ENCODE assay signal across 8 cellular contexts in genomic region chr9:112711050-112711689, GRCh38. TPM values are rescaled to one million over a fixed set of nuclear protein-coding genes. Genes with fewer than 3 reads are reported as not detected.
DNase-seq lines count a peak whose midpoint lies in the region; ATAC-seq, FAIRE-seq and TF ChIP-seq lines count a peak whose summit lies in the region.

No MANE protein-coding gene starts in this region.

- H3K9me3 Mint-ChIP-seq in CD8-positive, alpha-beta T cell: no peaks in the 10 kb centered on the region

- peaks cover 20% of the 10 kb centered on the region for H3K4me1 ChIP-seq in Loucy (ENCODE audit: insufficient read depth, low read length, poor library complexity, severe bottlenecking)
- no peaks in the 10 kb centered on the region for H3K4me1 ChIP-seq in effector memory CD4-positive, alpha-beta T cell (ENCODE audit: control insufficient read depth, insufficient read depth, low read length, poor library complexity, severe bottlenecking)
- peaks cover 5% of the 10 kb centered on the region for H3K4me1 ChIP-seq in CD8-positive, alpha-beta T cell (ENCODE audit: insufficient read depth, low read length)

- peaks cover 71% of the 10 kb centered on the region for H3K79me2 ChIP-seq in Loucy (ENCODE audit: insufficient read depth, low read length)

- POLR2A ChIA-PET in CD8-positive, alpha-beta T cell (lab: Charles Lee): no interaction called here

- H3K4me1 Mint-ChIP-seq in CD8-positive, alpha-beta T cell (ENCODE audit: low read depth): peaks cover 43% of the 10 kb centered on the region

- no peaks in the 10 kb centered on the region; the same call in 1 of the 2 replicates for H3K36me3 ChIP-seq in Loucy (ENCODE audit: insufficient read depth, low read length)
- H3K36me3 ChIP-seq in bronchial epithelial cell (ENCODE audit: control insufficient read depth, insufficient read depth, low read length): peaks cover 4% of the 10 kb centered on the region
- peaks cover 10% of the 10 kb centered on the region for H3K36me3 ChIP-seq in effector memory CD4-positive, alpha-beta T cell (ENCODE audit: control insufficient read depth, insufficient read depth, low read length)
- peaks cover 5% of the 10 kb centered on the region for H3K36me3 ChIP-seq in CD8-positive, alpha-beta T cell (ENCODE audit: insufficient read depth, low read length)

- H4K20me1 ChIP-seq in Loucy (ENCODE audit: insufficient read depth, low read length, poor library complexity, severe bottlenecking): peaks cover 36% of the 10 kb centered on the region

- H3K9me2 ChIP-seq in Loucy (replicated peaks; ENCODE audit: low read depth, low read length): no peaks in the 10 kb centered on the region

- H3K4me2 ChIP-seq in Loucy (ENCODE audit: low read depth, low read length, poor library complexity, severe bottlenecking): peak overlapping the region; percentile 34

- peaks cover 49% of the 10 kb centered on the region for H3K36me3 Mint-ChIP-seq in CD8-positive, alpha-beta T cell

- H3F3A ChIP-seq in Loucy (ENCODE audit: low read depth): no peaks in the 10 kb centered on the region

- DNase-seq in D721Med (ENCODE audit: insufficient read length, low spot score) (no peak), bronchial epithelial cell (ENCODE audit: low read depth) (peak; percentile 26), lung microvascular endothelial cell (ENCODE audit: low read depth in 2 of 2) (peak; percentile 57 to 77)
- DNase-seq in effector memory CD4-positive, alpha-beta T cell: no peak
- DNase-seq in activated naive CD4-positive, alpha-beta T cell treated with anti-CD3 and anti-CD28 coated beads, Interleukin-2, amount 50 U/mL, for 16 hours: no peak
- DNase-seq in CD8-positive, alpha-beta T cell: no peak

- H3K27me3 ChIP-seq in Loucy (ENCODE audit: insufficient read depth, low read length, poor library complexity, severe bottlenecking) (no peaks in the 10 kb centered on the region), bronchial epithelial cell (ENCODE audit: control insufficient read depth, insufficient read depth, low read length) (no peaks in the 10 kb centered on the region)
- no peaks in the 10 kb centered on the region for H3K27me3 ChIP-seq in effector memory CD4-positive, alpha-beta T cell (replicated peaks; ENCODE audit: control insufficient read depth, insufficient read depth, low read length, poor library complexity, severe bottlenecking)
- no peaks in the 10 kb centered on the region for H3K27me3 ChIP-seq in CD8-positive, alpha-beta T cell (ENCODE audit: insufficient read depth, low read length)

- FAIRE-seq in D721Med (lab: Jason Lieb, UNC) (no peak), bronchial epithelial cell (lab: Jason Lieb, UNC) (no peak)

- no peak overlapping the region for H3K27ac ChIP-seq in effector memory CD4-positive, alpha-beta T cell (ENCODE audit: insufficient read depth, low read length, poor library complexity, severe bottlenecking)
- no peak overlapping the region for H3K27ac ChIP-seq in CD8-positive, alpha-beta T cell (ENCODE audit: low read depth, low read length)

- H3K9ac ChIP-seq in Loucy (ENCODE audit: low read depth, low read length, poor library complexity, severe bottlenecking): no peak overlapping the region

- H2AFZ ChIP-seq in Loucy (ENCODE audit: low read length): no peak overlapping the region

- H3K27me3 Mint-ChIP-seq in CD8-positive, alpha-beta T cell (ENCODE audit: low read depth): no peaks in the 10 kb centered on the region

- 0 out of 2 replicates have a peak, but pooled peaks cover 3% of the 10 kb centered on the region for H3K9me3 ChIP-seq in Loucy (ENCODE audit: insufficient read depth, low read depth, low read length)
- H3K9me3 ChIP-seq in effector memory CD4-positive, alpha-beta T cell (ENCODE audit: control insufficient read depth, low read length): no peaks in the 10 kb centered on the region
- H3K9me3 ChIP-seq in CD8-positive, alpha-beta T cell (ENCODE audit: low read length): no peaks in the 10 kb centered on the region

- intact Hi-C loops in CD8-positive, alpha-beta T cell (cut with DNase I, micrococcal nuclease): loop anchor here in 1 of 2 experiments (5.0 to 10.0 kb wide), 5 partner anchors 536 to 1234 kb away; partner anchors contain the start of genes DNAJC25, GNG10 and SUSD1

- H3K4me3 Mint-ChIP-seq in CD8-positive, alpha-beta T cell: no peak overlapping the region

- H3K27ac Mint-ChIP-seq in CD8-positive, alpha-beta T cell: no peak overlapping the region

- CTCF ChIA-PET in CD8-positive, alpha-beta T cell (lab: Charles Lee): interaction anchor here (1.3 kb wide), 1 partner anchor 82 kb away, joined by 4 read pairs; no protein-coding TSS in a partner anchor

- ATAC-seq in HG03442 (IDR thresholded peaks at IDR 0.05; ENCODE audit: unreplicated experiment): no peak
- ATAC-seq in CD8-positive, alpha-beta T cell: no peak

- H3K4me3 ChIP-seq in Loucy (ENCODE audit: low read length, poor library complexity, severe bottlenecking): no peak overlapping the region
- no peak overlapping the region for H3K4me3 ChIP-seq in bronchial epithelial cell (ENCODE audit: low read depth, low read length)
- H3K4me3 ChIP-seq in effector memory CD4-positive, alpha-beta T cell (ENCODE audit: insufficient read depth, low read depth, low read length, poor library complexity, severe bottlenecking): no peak overlapping the region
- H3K4me3 ChIP-seq in CD8-positive, alpha-beta T cell (ENCODE audit: low read depth, low read length): no peak overlapping the region

- peak; percentile 44 for TF ChIP-seq CTCF in D721Med (IDR thresholded peaks at IDR 0.05; ENCODE audit: insufficient read depth, missing control alignments)
- TF ChIP-seq CTCF in Loucy (conservative IDR thresholded peaks at IDR 0.05; ENCODE audit: low read length): peak; percentile 63
- peak; percentile 37 for TF ChIP-seq CTCF in bronchial epithelial cell (IDR thresholded peaks at IDR 0.05; ENCODE audit: insufficient read depth, low read length, severe bottlenecking)
- no peak for TF ChIP-seq CTCF in CD8-positive, alpha-beta T cell (IDR thresholded peaks at IDR 0.05)

RNA-seq across cellular contexts. Expression of gene INIP, which starts 6.7 kb away (rescaled TPM):
- total RNA-seq in bronchial epithelial cell (16.1 and 17.1 TPM in 2 replicates), lung microvascular endothelial cell (12.4 and 15.1 TPM in 2 replicates)
- 10 to 100 TPM; 11.7 to 17.2 TPM for total RNA-seq in CD8-positive, alpha-beta T cell

RNA-seq across cellular contexts. Expression of gene SNX30, which starts 39.4 kb away (rescaled TPM):
- total RNA-seq in bronchial epithelial cell (7.0 and 13.2 TPM in 2 replicates), lung microvascular endothelial cell (5.2 and 7.5 TPM in 2 replicates)
- total RNA-seq in CD8-positive, alpha-beta T cell: 1 to 10 TPM; 6.0 to 8.1 TPM

Comparison
In these comparisons a context has a peak if more than half of its experiments do, and no peak if none do; other contexts are left out.
1. DNase-seq: peak in bronchial epithelial cell (single experiment) and lung microvascular endothelial cell (2 of 2); none in D721Med (single experiment), effector memory CD4-positive, alpha-beta T cell (0 of 3), activated naive CD4-positive, alpha-beta T cell treated with anti-CD3 and anti-CD28 coated beads, Interleukin-2, amount 50 U/mL, for 16 hours (single experiment) and CD8-positive, alpha-beta T cell (0 of 7).